In the genomic region with DNA sequence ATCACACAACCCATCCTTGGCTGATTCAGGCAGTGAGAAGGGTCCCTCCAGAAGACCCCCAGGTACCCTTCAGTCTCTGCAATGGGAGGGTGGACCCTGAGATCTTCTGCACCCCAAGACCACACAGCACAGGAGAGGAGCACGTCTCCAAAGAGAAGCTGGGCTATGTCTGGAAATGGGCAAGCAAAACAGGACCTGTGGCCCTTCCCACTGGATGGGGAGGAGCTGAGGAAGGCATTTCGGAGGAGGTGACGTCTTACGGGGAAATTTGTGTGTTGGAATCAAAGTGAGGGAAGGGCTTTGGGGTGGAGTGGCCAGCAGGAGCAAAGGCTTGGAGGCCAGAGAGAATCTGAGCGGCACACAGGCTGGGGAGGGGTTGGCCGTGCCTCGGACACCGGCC, we compare ENCODE assay signal across 20 cellular contexts. TPM values are rescaled to one million over a fixed set of nuclear protein-coding genes. Genes with fewer than 3 reads are reported as not detected.
DNase-seq lines count a peak whose midpoint lies in the region; ATAC-seq and TF ChIP-seq lines count a peak whose summit lies in the region.
"Had no signal": no experiment of that assay in that cellular context is flagged by ENCODE, and none has a peak within 500 bp of the region (broad histone marks: within the 10 kb centered on the region; RNA-seq: fewer than 3 reads in every experiment).

No MANE protein-coding gene starts in this region.

- H3K36me3 Mint-ChIP-seq in GM23338 (ENCODE audit: low read depth) (no peaks in the 10 kb centered on the region), neural crest cell (ENCODE audit: low read depth) (no peaks in the 10 kb centered on the region)
- H3K36me3 Mint-ChIP-seq: CD8-positive, alpha-beta T cell had no signal

- H3K36me3 ChIP-seq in GM23338 (ENCODE audit: insufficient read depth): no peaks in the 10 kb centered on the region
- H3K36me3 ChIP-seq: BLaER1 treated with 17β-estradiol and CSF1 and Interleukin-3, amounts not matched to agents 10 nM and 100 nM; SJCRH30 had no signal

- no peak overlapping the region for H3K4me2 ChIP-seq in GM23338

- H4K20me1 ChIP-seq in GM23338 (replicated peaks; ENCODE audit: insufficient read depth): no peaks in the 10 kb centered on the region

- H3K9me3 Mint-ChIP-seq in GM23338 (peaks cover 11% of the 10 kb centered on the region), neural crest cell (peaks cover 3% of the 10 kb centered on the region)
- H3K9me3 Mint-ChIP-seq: CD8-positive, alpha-beta T cell had no signal

- H3K27ac Mint-ChIP-seq in GM23338: 0 out of 2 replicates have a peak overlapping the region, but pooled peaks have one; percentile 7
- H3K27ac Mint-ChIP-seq in neural crest cell (ENCODE audit: unreplicated experiment): peak overlapping the region; percentile 20
- H3K27ac Mint-ChIP-seq: CD8-positive, alpha-beta T cell had no signal

- H3K4me1 Mint-ChIP-seq in GM23338 (peaks cover 5% of the 10 kb centered on the region), neural crest cell (no peaks in the 10 kb centered on the region)

- no peaks in the 10 kb centered on the region for H3K27me3 ChIP-seq in GM23338 (ENCODE audit: insufficient read depth)
- H3K27me3 ChIP-seq: BLaER1 treated with 17β-estradiol and CSF1 and Interleukin-3, amounts not matched to agents 10 nM and 100 nM; SJCRH30 had no signal

- ATAC-seq in GM23338 (peak; percentile 26), HG03139 (IDR thresholded peaks at IDR 0.05; ENCODE audit: unreplicated experiment) (no peak), GM18858 (IDR thresholded peaks at IDR 0.05; ENCODE audit: unreplicated experiment) (no peak)
- ATAC-seq: CD8-positive, alpha-beta T cell had no signal

- H3K79me2 ChIP-seq in GM23338 (replicated peaks; ENCODE audit: insufficient read depth): no peaks in the 10 kb centered on the region

- no peak overlapping the region for H3K4me3 Mint-ChIP-seq in GM23338
- H3K4me3 Mint-ChIP-seq in neural crest cell: no peak overlapping the region
- H3K4me3 Mint-ChIP-seq: CD8-positive, alpha-beta T cell had no signal

- 0 out of 2 replicates have a peak, but pooled peaks cover 2% of the 10 kb centered on the region for H3F3A ChIP-seq in GM23338 (replicated peaks; ENCODE audit: low read depth)

- H2AFZ ChIP-seq in GM23338: no peak overlapping the region
- H2AFZ ChIP-seq: PC-9 had no signal

- TF ChIP-seq CTCF in GM23338 (conservative IDR thresholded peaks at IDR 0.05; ENCODE audit: low read depth in 2 of 2) (no peak), VCaP (conservative IDR thresholded peaks at IDR 0.05) (no peak), neural crest cell (conservative IDR thresholded peaks at IDR 0.05) (no peak)

- H3K27ac ChIP-seq in GM23338 (ENCODE audit: low read depth): no peak overlapping the region
- H3K27ac ChIP-seq in VCaP: peak overlapping the region; percentile 96; the same call in 1 of the 2 replicates
- H3K27ac ChIP-seq: BLaER1 treated with 17β-estradiol and CSF1 and Interleukin-3, amounts not matched to agents 10 nM and 100 nM; PC-9; SJCRH30 had no signal

- H3K4me1 ChIP-seq in GM23338 (ENCODE audit: insufficient read depth): no peaks in the 10 kb centered on the region

- H3K4me3 ChIP-seq in GM23338: no peak overlapping the region
- H3K4me3 ChIP-seq: BLaER1 treated with 17β-estradiol and CSF1 and Interleukin-3, amounts not matched to agents 10 nM and 100 nM; PC-9; SJCRH30 had no signal

- H3K9me2 ChIP-seq in GM23338 (ENCODE audit: insufficient read depth): no peaks in the 10 kb centered on the region

- H3K27me3 Mint-ChIP-seq in GM23338 (ENCODE audit: insufficient read depth, low read depth, poor library complexity) (peaks cover 8% of the 10 kb centered on the region), neural crest cell (ENCODE audit: low read depth) (peaks cover 2% of the 10 kb centered on the region)

- DNase-seq in GM23338 (ENCODE audit: low spot score) (no peak), ecto neural progenitor cell (ENCODE audit: low spot score) (peak; percentile 38), neural crest cell (ENCODE audit: low read depth, low spot score) (no peak), cerebellar nuclear complex (lab: John Stamatoyannopoulos, UW) (no peak)
- no peak for DNase-seq in stimulated activated CD4-positive, alpha-beta T cell treated with anti-CD3 and anti-CD28 coated beads, Interleukin-2, amount 100 ng/mL, for 24 hours
- DNase-seq: Calu3, GOT3, NCI-H1105 treated with DMSO at 0.1 percent for 48 hours, NCI-H1694 treated with DMSO at 0.1 percent for 48 hours, NCI-H2227 treated with DMSO at 0.1 percent for 48 hours, NCI-H510A treated with DMSO at 0.1 percent for 48 hours, SJCRH30 had no signal

TF ChIP-seq in GM23338, 12 proteins besides CTCF, POLR2A, EP300 and RAD21 (continues in another document):
- TF ChIP-seq ZNF462 (CRISPR knock-in tag; IDR thresholded peaks at IDR 0.05) (no peak), STAT1 (IDR thresholded peaks at IDR 0.05; ENCODE audit: unreplicated experiment) (no peak), EZH2 (IDR thresholded peaks at IDR 0.05; ENCODE audit: low read depth, unreplicated experiment) (no peak), NANOG (IDR thresholded peaks at IDR 0.05; ENCODE audit: borderline replicate concordance) (no peak), ZNF114 (CRISPR knock-in tag; IDR thresholded peaks at IDR 0.05) (no peak)

RNA-seq across cellular contexts. Expression of gene GRIFIN, which starts 16.5 kb away (rescaled TPM):
- not detected in 2 replicates for total RNA-seq in GM23338 (2014; rRNA removed; shearing (Covaris generic))
- polyA plus RNA-seq in GM23338 (2016; fragmentation: Nextera tagmentation; extraction: Ambion mirVana): not detected in 2 replicates
- total RNA-seq in neural crest cell: not detected in 2 replicates
- total RNA-seq: A673; Calu3; CD8-positive, alpha-beta T cell; LHCN-M2; PC-9; SJCRH30 had no signal

RNA-seq across cellular contexts. Expression of gene CHST12, which starts 56.3 kb away (rescaled TPM):
- 10.1 and 12.0 TPM in 2 replicates for total RNA-seq in GM23338 (2014; rRNA removed; shearing (Covaris generic))
- 13.9 and 14.6 TPM in 2 replicates for polyA plus RNA-seq in GM23338 (2016; fragmentation: Nextera tagmentation; extraction: Ambion mirVana)
- 13.5 and 15.0 TPM in 2 replicates for total RNA-seq in neural crest cell

RNA-seq across cellular contexts. Expression of gene LFNG, which starts 59.9 kb away (rescaled TPM):
- total RNA-seq in GM23338 (2014; rRNA removed; shearing (Covaris generic)): 24.5 and 35.4 TPM in 2 replicates
- polyA plus RNA-seq in GM23338 (2016; fragmentation: Nextera tagmentation; extraction: Ambion mirVana): 1.7 and 3.2 TPM in 2 replicates
- total RNA-seq in neural crest cell: 39.0 and 44.9 TPM in 2 replicates
